ENCODE assay signal across 8 cellular contexts in genomic region chr4:6781561-6781960, GRCh38.
DNase-seq lines count a peak whose midpoint lies in the region; ATAC-seq and TF ChIP-seq lines count a peak whose summit lies in the region.

No MANE protein-coding gene starts in this region.

- H3K79me2 ChIP-seq in DND-41 (ENCODE audit: insufficient read depth, low read length) (peaks cover 37% of the 10 kb centered on the region), OCI-LY1 (ENCODE audit: insufficient read depth, low read length) (peaks cover 10% of the 10 kb centered on the region; the same call in 1 of the 2 replicates)

- H3K36me3 ChIP-seq in DND-41 (ENCODE audit: insufficient read depth, low read length) (peaks cover 11% of the 10 kb centered on the region), OCI-LY1 (ENCODE audit: insufficient read depth, low read length) (no peaks in the 10 kb centered on the region; the same call in 1 of the 2 replicates)

- H3K9me3 ChIP-seq in DND-41 (ENCODE audit: insufficient read depth, low read length, severe bottlenecking) (no peaks in the 10 kb centered on the region), OCI-LY1 (ENCODE audit: low read length) (no peaks in the 10 kb centered on the region)

- ATAC-seq in DND-41 (ENCODE audit: insufficient read depth, low read depth), result no peak
- ATAC-seq in HG03521 (IDR thresholded peaks at IDR 0.05; ENCODE audit: unreplicated experiment), result no peak

- H3K4me2 ChIP-seq in DND-41 (ENCODE audit: insufficient read depth, low read length) (peak overlapping the region; percentile 96), OCI-LY1 (ENCODE audit: low read length) (peak overlapping the region; percentile 62)

- DNase-seq in DND-41 (no peak), epithelial cell of prostate (ENCODE audit: low read depth, low spot score) (no peak), pons (ENCODE audit: low spot score) (peak; percentile 43), NK-92 (lab: John Stamatoyannopoulos, UW; ENCODE audit: unreplicated experiment) (no peak)
- no peak for DNase-seq in stimulated activated CD4-positive, alpha-beta T cell treated with anti-CD3 and anti-CD28 coated beads, Interleukin-15, amount 100 ng/mL, for 24 hours
- DNase-seq in stimulated activated CD4-positive, alpha-beta T cell treated with anti-CD3 and anti-CD28 coated beads, Interleukin-4, amount 100 ng/mL, for 4 hours, result no peak

- peak overlapping the region; percentile 21 to 68; a peak in 3 of 4 replicates for H3K4me3 ChIP-seq in DND-41 (ENCODE audit: low read depth in 1 of 2, low read length in 2 of 2)
- peak overlapping the region; percentile 58 for H3K4me3 ChIP-seq in OCI-LY1 (ENCODE audit: low read depth, low read length, poor library complexity, severe bottlenecking)

- H2AFZ ChIP-seq in DND-41 (ENCODE audit: low read depth, low read length) (peak overlapping the region; percentile 90), OCI-LY1 (ENCODE audit: low read length) (no peak overlapping the region)

- H3K4me1 ChIP-seq in DND-41 (ENCODE audit: insufficient read depth, low read length) (peaks cover 30% of the 10 kb centered on the region), OCI-LY1 (ENCODE audit: insufficient read depth, low read length, severe bottlenecking) (peaks cover 37% of the 10 kb centered on the region)

- peaks cover 30% of the 10 kb centered on the region for H4K20me1 ChIP-seq in DND-41 (ENCODE audit: insufficient read depth, low read length)
- H4K20me1 ChIP-seq in OCI-LY1 (ENCODE audit: insufficient read depth, low read length), result no peaks in the 10 kb centered on the region

- TF ChIP-seq CTCF in DND-41 (IDR thresholded peaks at IDR 0.05; ENCODE audit: borderline replicate concordance, extremely low read depth, low read length, poor library complexity, severe bottlenecking) (no peak), OCI-LY1 (IDR thresholded peaks at IDR 0.05; ENCODE audit: low read length) (no peak)

- H3K27ac ChIP-seq in DND-41 (ENCODE audit: low read length), result peak overlapping the region; percentile 9; the same call in 1 of the 2 replicates
- no peak overlapping the region for H3K27ac ChIP-seq in OCI-LY1 (ENCODE audit: low read depth, low read length, poor library complexity, severe bottlenecking)
- H3K27ac ChIP-seq in epithelial cell of prostate, result peak overlapping the region; percentile 86

- 0 out of 2 replicates have a peak, but pooled peaks cover 3% of the 10 kb centered on the region for H3F3A ChIP-seq in OCI-LY1 (ENCODE audit: insufficient read depth, low read length)

- no peaks in the 10 kb centered on the region for H3K9me2 ChIP-seq in OCI-LY1 (ENCODE audit: low read depth, low read length)

- H3K27me3 ChIP-seq in DND-41 (ENCODE audit: insufficient read depth, low read length, poor library complexity) (peaks cover 5% of the 10 kb centered on the region), OCI-LY1 (ENCODE audit: insufficient read depth, low read length) (no peaks in the 10 kb centered on the region)

- peak overlapping the region; percentile 98 for H3K9ac ChIP-seq in DND-41 (ENCODE audit: low read depth, low read length)
- peak overlapping the region; percentile 57; the same call in 1 of the 2 replicates for H3K9ac ChIP-seq in OCI-LY1 (ENCODE audit: low read length)
